27 cellular contexts compared by ENCODE assay signal in the genomic region with DNA sequence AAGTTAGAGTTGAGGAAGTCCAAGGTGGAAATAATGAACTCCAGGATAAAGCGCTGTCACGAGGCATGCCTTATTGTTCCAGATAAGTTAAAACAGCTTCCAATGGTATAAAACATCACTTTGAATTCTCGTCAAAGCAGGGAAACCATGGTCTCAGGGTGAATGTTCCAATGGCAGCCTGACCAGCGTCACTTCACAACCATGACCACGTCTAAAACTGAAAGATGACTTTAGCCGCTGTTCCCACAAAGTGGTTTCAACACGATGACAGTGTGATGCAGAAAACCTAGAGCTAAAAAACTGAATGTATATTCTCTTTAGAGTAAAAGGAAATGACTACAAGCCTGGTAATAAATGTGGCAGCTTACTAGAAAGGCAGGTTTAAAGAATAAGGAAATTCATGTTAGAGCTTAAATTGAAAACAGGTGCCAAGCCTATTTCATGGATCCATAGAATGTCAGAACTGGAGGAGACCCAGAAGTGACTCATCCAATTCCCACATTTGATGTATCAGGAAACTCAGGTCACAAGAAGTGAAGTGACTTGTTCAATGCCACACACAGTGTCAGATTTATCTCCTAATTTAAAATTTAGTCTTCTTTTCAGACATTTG.
DNase-seq lines count a peak whose midpoint lies in the region; ATAC-seq and TF ChIP-seq lines count a peak whose summit lies in the region.
"Had no signal": no experiment of that assay in that cellular context is flagged by ENCODE, and none has a peak within 500 bp of the region (broad histone marks: within the 10 kb centered on the region; RNA-seq: fewer than 3 reads in every experiment).

No MANE protein-coding gene starts in this region.

- intact Hi-C loops in posterior vena cava (cut with DNase I): no loop called here

- DNase-seq in ELR (ENCODE audit: low read depth) (peak; percentile 6), HFF-Myc (ENCODE audit: extremely low read depth, low read depth) (peak; percentile 56), SK-N-MC (ENCODE audit: low read depth, low spot score) (peak; percentile 61), fibroblast of the aortic adventitia (ENCODE audit: low read depth) (peak; percentile 48), posterior vena cava (ENCODE audit: low spot score) (no peak), retina (no peak)
- no peak for DNase-seq in activated CD4-positive, alpha-beta T cell treated with anti-CD3 and anti-CD28 coated beads for 48 hours
- DNase-seq: activated CD4-positive, alpha-beta memory T cell treated with anti-CD3 and anti-CD28 coated beads, Interleukin-2, amount 10 ng/mL, durations not matched to agents 7 days and 5 days; activated naive CD4-positive, alpha-beta T cell treated with anti-CD3 and anti-CD28 coated beads, Interleukin-2, amount 10 ng/mL, durations not matched to agents 7 days and 5 days; activated T-cell treated with anti-CD3 and anti-CD28 coated beads, Interleukin-2, amount 50 U/mL, for 48 hours; CD8-positive, alpha-beta T cell; DND-41; effector memory CD8-positive, alpha-beta T cell; foreskin melanocyte; HFFc6; hypothalamus; Karpas-422; NCI-H1105 treated with DMSO at 0.1 percent for 48 hours; NCI-H526; nucleus accumbens; right cardiac atrium; testis; WERI-Rb-1 had no signal

- no peak for TF ChIP-seq CTCF in HFF-Myc (IDR thresholded peaks at IDR 0.05; ENCODE audit: low read depth, low read length, missing control alignments)
- no peak for TF ChIP-seq CTCF in fibroblast of the aortic adventitia (IDR thresholded peaks at IDR 0.05; ENCODE audit: insufficient read depth, low read length)

- H3K4me3 ChIP-seq in HFF-Myc (replicated peaks; ENCODE audit: low read depth, low read length) (no peak overlapping the region), SK-N-MC (no peak overlapping the region), fibroblast of the aortic adventitia (ENCODE audit: low read depth, low read length) (no peak overlapping the region)
- H3K4me3 ChIP-seq: ascending aorta, lung, SJCRH30, testis had no signal

- H3K36me3 ChIP-seq in SK-N-MC (ENCODE audit: insufficient read depth, low read length): no peaks in the 10 kb centered on the region
- H3K36me3 ChIP-seq: ascending aorta, SJCRH30, WERI-Rb-1 had no signal

- H3K9ac ChIP-seq in SK-N-MC (ENCODE audit: insufficient read length): no peak overlapping the region

- ATAC-seq in GM21526 (IDR thresholded peaks at IDR 0.05; ENCODE audit: low FRiP score, unreplicated experiment): no peak
- ATAC-seq: CD8-positive, alpha-beta T cell; effector memory CD8-positive, alpha-beta T cell; right cardiac atrium had no signal

- no peaks in the 10 kb centered on the region for H3K9me3 ChIP-seq in SK-N-MC (ENCODE audit: low read depth, low read length)
- H3K9me3 ChIP-seq: ascending aorta, SJCRH30, testis had no signal

- 0 out of 2 replicates have a peak overlapping the region, but pooled peaks have one; percentile 19 for H3K27ac ChIP-seq in SK-N-MC
- H3K27ac ChIP-seq: ascending aorta, SJCRH30, testis, WERI-Rb-1 had no signal

Comparison
In these comparisons a context has a peak if more than half of its experiments do, and no peak if none do; other contexts are left out.
1. DNase-seq: peak in ELR (single experiment), HFF-Myc (single experiment), SK-N-MC (single experiment) and fibroblast of the aortic adventitia (single experiment); none in posterior vena cava (single experiment), retina (single experiment) and activated CD4-positive, alpha-beta T cell treated with anti-CD3 and anti-CD28 coated beads for 48 hours (single experiment).